Comparison of ENCODE assay signal across 22 cellular contexts in the genomic region with DNA sequence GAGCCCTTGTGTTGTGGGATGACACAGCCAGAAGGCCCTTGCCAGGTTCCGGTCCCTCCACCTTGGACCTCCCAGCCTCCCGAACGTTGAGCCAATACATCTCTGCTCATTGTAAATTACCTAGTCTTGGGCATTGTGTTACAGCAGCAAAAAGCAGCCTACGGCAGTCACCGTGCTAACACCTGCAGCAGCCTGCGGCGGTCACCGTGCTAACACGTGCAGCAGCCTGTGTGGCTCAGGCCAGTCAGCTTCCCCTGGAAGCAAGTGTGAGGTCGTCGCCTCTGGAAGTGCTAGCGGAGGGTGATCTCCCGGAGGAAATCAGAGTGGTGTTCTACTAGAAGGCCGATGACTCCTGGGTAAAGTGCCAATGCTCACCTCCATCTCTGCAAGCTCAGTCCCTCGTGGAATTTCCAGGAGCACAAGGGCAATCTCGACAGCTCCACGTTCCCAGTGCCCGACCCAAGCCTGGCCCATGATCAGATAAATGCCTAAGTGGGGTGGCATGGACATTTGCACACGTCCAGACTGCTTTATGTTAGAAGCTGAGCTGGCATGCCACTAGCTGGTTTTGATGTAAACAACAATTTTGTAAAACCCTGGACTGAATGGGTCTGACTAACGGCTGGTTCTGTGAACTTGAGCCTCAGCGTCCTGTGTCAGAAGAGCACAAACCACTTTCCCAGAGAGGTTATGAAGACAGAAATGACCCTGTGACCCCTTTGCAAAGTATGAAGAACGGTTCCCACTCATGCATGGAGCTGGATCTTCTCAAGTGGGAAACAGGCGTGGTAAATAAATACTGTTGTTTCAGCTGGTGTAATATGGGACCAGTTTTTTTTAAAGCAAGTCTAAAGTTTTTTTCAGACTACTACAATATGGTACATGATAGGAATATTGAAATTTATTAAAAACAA. TPM values are rescaled to one million over a fixed set of nuclear protein-coding genes. Genes with fewer than 3 reads are reported as not detected.
DNase-seq lines count a peak whose midpoint lies in the region; ATAC-seq and TF ChIP-seq lines count a peak whose summit lies in the region.
"Had no signal": no experiment of that assay in that cellular context is flagged by ENCODE, and none has a peak within 500 bp of the region (broad histone marks: within the 10 kb centered on the region; RNA-seq: fewer than 3 reads in every experiment).

No MANE protein-coding gene starts in this region.

- no peak overlapping the region for H3K4me2 ChIP-seq in mammary epithelial cell (ENCODE audit: insufficient read depth, low read depth, low read length)
- H3K4me2 ChIP-seq: GM23338 had no signal

- H3K79me2 ChIP-seq in mammary epithelial cell (ENCODE audit: insufficient read depth, low read length) = no peaks in the 10 kb centered on the region

- no peak for TF ChIP-seq CTCF in type B pancreatic cell (conservative IDR thresholded peaks at IDR 0.05)
- TF ChIP-seq CTCF in mammary epithelial cell (conservative IDR thresholded peaks at IDR 0.05 in 1 of 2, IDR thresholded peaks at IDR 0.05 in 1 of 2; ENCODE audit: extremely low read depth in 1 of 2, insufficient read depth in 1 of 2, low read depth in 1 of 2, low read length in 2 of 2) = no peak

- H4K20me1 ChIP-seq in mammary epithelial cell (ENCODE audit: insufficient read depth, low read length) = no peaks in the 10 kb centered on the region

- peaks cover 4% of the 10 kb centered on the region for H3K27me3 ChIP-seq in mammary epithelial cell (ENCODE audit: insufficient read depth, low read length)
- H3K27me3 ChIP-seq: heart left ventricle had no signal

- peaks cover 4% of the 10 kb centered on the region for H3K9me3 Mint-ChIP-seq in type B pancreatic cell

- in situ Hi-C loops in mammary epithelial cell (cut with MboI; ENCODE audit: low sequenced_read_pairs in 2 of 2) = no loop called here

- H3K4me1 ChIP-seq in mammary epithelial cell (ENCODE audit: insufficient read depth, low read length) = no peaks in the 10 kb centered on the region

- H3K27me3 Mint-ChIP-seq in type B pancreatic cell = no peaks in the 10 kb centered on the region

- H3K9ac ChIP-seq in mammary epithelial cell (ENCODE audit: insufficient read depth, low read length) = no peak overlapping the region

- CTCF ChIA-PET in mammary epithelial cell (lab: Charles Lee; ENCODE audit: low non-redundant PET) = no interaction called here

- H3K36me3 Mint-ChIP-seq in type B pancreatic cell = peaks cover 51% of the 10 kb centered on the region

- H3K36me3 ChIP-seq in mammary epithelial cell (ENCODE audit: insufficient read depth, low read length) = peaks cover 2% of the 10 kb centered on the region

- H3K4me3 Mint-ChIP-seq in type B pancreatic cell = no peak overlapping the region
- H3K4me3 Mint-ChIP-seq: GM23338 had no signal

- H3K4me3 ChIP-seq in mammary epithelial cell (replicated peaks in 1 of 3; ENCODE audit: insufficient read depth in 1 of 3, low read depth in 2 of 3, low read length in 3 of 3) = no peak overlapping the region
- H3K4me3 ChIP-seq: GM23338, heart left ventricle, thoracic aorta had no signal

- dilution Hi-C loops in mammary epithelial cell (cut with HindIII; ENCODE audit: low sequenced_read_pairs) = no loop called here

- WGBS in mammary epithelial cell (ENCODE audit: low coverage, missing lambda C conversion rate) = 89% methylated on average over 18 of the region's 23 CpGs

- no peaks in the 10 kb centered on the region for H3K9me3 ChIP-seq in mammary epithelial cell (replicated peaks; ENCODE audit: insufficient read depth, low read length)
- H3K9me3 ChIP-seq: heart left ventricle, thoracic aorta had no signal

- ATAC-seq in GM21390 (IDR thresholded peaks at IDR 0.05; ENCODE audit: unreplicated experiment) = no peak
- ATAC-seq: esophagus mucosa, GM23338, HepG2 had no signal

- peak overlapping the region; percentile 48 for H3K27ac Mint-ChIP-seq in type B pancreatic cell
- H3K27ac Mint-ChIP-seq: GM23338 had no signal

- DNase-seq in NCI-H2107 treated with DMSO at 0.1 percent for 48 hours (lab: John Stamatoyannopoulos, UW; ENCODE audit: unreplicated experiment) (peak; percentile 41), NCI-H2107 (lab: John Stamatoyannopoulos, UW) (no peak), NCI-H774 (lab: John Stamatoyannopoulos, UW) (peak; percentile 2), left kidney (ENCODE audit: low read depth, low spot score) (peak; percentile 47), type B pancreatic cell (ENCODE audit: extremely low spot score, unreplicated experiment) (no peak), germinal center (ENCODE audit: low spot score) (no peak), mammary epithelial cell (no peak)
- DNase-seq: 8988T; activated CD4-positive, CD25-positive, alpha-beta regulatory T cell; DMS153; heart left ventricle; SIG-M5 had no signal

- H3K4me1 Mint-ChIP-seq in type B pancreatic cell (ENCODE audit: unreplicated experiment) = peaks cover 17% of the 10 kb centered on the region

- H3K27ac ChIP-seq in mammary epithelial cell (ENCODE audit: insufficient read depth, low read depth, low read length) = no peak overlapping the region
- H3K27ac ChIP-seq: thoracic aorta had no signal

- H2AFZ ChIP-seq in mammary epithelial cell (ENCODE audit: low read depth, low read length) = no peak overlapping the region
- H2AFZ ChIP-seq: GM23338 had no signal

- BruUV-seq in mammary epithelial cell (replicated peaks; lab: Mats Ljungman, UMichigan) = no TSS peak

- intact Hi-C loops in mammary epithelial cell (cut with micrococcal nuclease) = no loop called here

RNA-seq across cellular contexts. Expression of gene CNDP1, which starts 11.4 kb away (rescaled TPM):
- total RNA-seq in type B pancreatic cell (ENCODE audit: low replicate concordance) = 0.48 and 0.67 TPM in 2 replicates
- total RNA-seq in mammary epithelial cell = under 1 TPM in 1 of 2 donors, not detected in 1; under 0.01 TPM
- polyA plus RNA-seq in mammary epithelial cell = not detected
- polyA minus RNA-seq in mammary epithelial cell = not detected
- total RNA-seq: activated CD8-positive, alpha-beta memory T cell treated with anti-CD3 and anti-CD28 coated beads for 36 hours; esophagus mucosa; heart left ventricle; HepG2; kidney epithelial cell; osteocyte; skeletal muscle tissue; thoracic aorta had no signal
- polyA plus RNA-seq: BJ had no signal

RNA-seq across cellular contexts. Expression of gene CNDP2, which starts 26.7 kb away (rescaled TPM):
- 197 and 248 TPM in 2 replicates for total RNA-seq in type B pancreatic cell (ENCODE audit: low replicate concordance)
- total RNA-seq in mammary epithelial cell = 100 to 1,000 TPM; 130 to 159 TPM
- 97.7 TPM for polyA plus RNA-seq in mammary epithelial cell
- polyA minus RNA-seq in mammary epithelial cell = 111 TPM

Comparison
In these comparisons a context has a peak if more than half of its experiments do, and no peak if none do; other contexts are left out.
1. DNase-seq: peak in NCI-H2107 treated with DMSO at 0.1 percent for 48 hours (single experiment), NCI-H774 (single experiment) and left kidney (single experiment); none in NCI-H2107 (single experiment), type B pancreatic cell (single experiment), germinal center (single experiment) and mammary epithelial cell (single experiment).